In the genomic region with DNA sequence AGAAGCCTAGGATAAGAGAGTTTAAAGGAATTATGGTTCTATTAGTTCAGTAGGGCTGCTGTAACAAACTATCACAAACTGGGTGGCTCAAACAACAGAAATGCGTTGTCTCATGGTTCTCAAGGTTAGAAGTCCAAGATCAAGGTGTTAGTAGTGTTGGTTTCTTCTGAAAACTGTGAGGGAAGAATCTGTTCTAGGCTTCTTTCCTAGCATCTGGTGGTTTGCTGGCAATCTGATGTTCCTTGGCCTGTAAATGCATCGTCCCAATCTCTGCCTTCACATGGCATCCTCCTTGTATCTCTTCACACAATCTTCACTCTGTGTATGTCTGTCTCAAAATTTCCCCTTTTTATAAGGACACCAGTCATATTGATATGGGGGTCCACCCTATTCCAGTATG, we compare ENCODE assay signal across 20 cellular contexts.
"Had no signal": no experiment of that assay in that cellular context is flagged by ENCODE, and none has a peak within 500 bp of the region (broad histone marks: within the 10 kb centered on the region; RNA-seq: fewer than 3 reads in every experiment).

No MANE protein-coding gene starts in this region.

- H3K27me3 ChIP-seq: heart left ventricle, right lobe of liver, spleen, tibial artery, upper lobe of right lung, vagina had no signal

- H3K4me1 Mint-ChIP-seq: stimulated activated memory B cell treated with anti-CD40 and anti-IgM and Interleukin-4, amounts not matched to agents 10 μg/mL and 1 μg/mL and 100 μg/mL, for 72 hours had no signal

- H3K27ac ChIP-seq: coronary artery, heart left ventricle, psoas muscle, right lobe of liver, spleen, tibial artery, upper lobe of right lung, vagina had no signal

- H3K4me1 ChIP-seq: heart left ventricle, psoas muscle, spleen, upper lobe of right lung, vagina had no signal

- H3K4me3 ChIP-seq: coronary artery, heart left ventricle, psoas muscle, right lobe of liver, spleen, tibial artery, upper lobe of right lung, vagina had no signal

- DNase-seq: effector CD8-positive, alpha-beta T cell; heart left ventricle; hypothalamus; naive thymus-derived CD4-positive, alpha-beta T cell; nephron progenitor cell; psoas muscle; retina; right lobe of liver; spleen; stimulated activated CD4-positive, alpha-beta T cell treated with anti-CD3 and anti-CD28 coated beads, Interleukin-15, amount 100 ng/mL, for 24 hours; stimulated activated CD4-positive, alpha-beta T cell treated with anti-CD3 and anti-CD28 coated beads, Interleukin-1b, Interleukin-23, amount 100 ng/mL, for 48 hours; stimulated activated CD4-positive, alpha-beta T cell treated with anti-CD3 and anti-CD28 coated beads, Interleukin-4, amount 100 ng/mL, for 24 hours; tibial artery; upper lobe of right lung had no signal

- H3K9me3 ChIP-seq: heart left ventricle, psoas muscle, right lobe of liver, spleen, tibial artery, upper lobe of right lung, vagina had no signal

- H3K36me3 ChIP-seq: heart left ventricle, right lobe of liver, spleen, tibial artery, upper lobe of right lung, vagina had no signal

- H3K36me3 Mint-ChIP-seq: naive thymus-derived CD4-positive, alpha-beta T cell; stimulated activated memory B cell treated with anti-CD40 and anti-IgM and Interleukin-4, amounts not matched to agents 10 μg/mL and 1 μg/mL and 100 μg/mL, for 72 hours had no signal

- H3K4me3 Mint-ChIP-seq: naive thymus-derived CD4-positive, alpha-beta T cell; nephron progenitor cell; stimulated activated memory B cell treated with anti-CD40 and anti-IgM and Interleukin-4, amounts not matched to agents 10 μg/mL and 1 μg/mL and 100 μg/mL, for 72 hours; stimulated activated naive CD8-positive, alpha-beta T cell treated with anti-CD3 and anti-CD28 coated beads, Interleukin-15, Interleukin-2, amounts not matched to agents 100 ng/mL and 50 ng/mL, for 24 hours had no signal

- H3K9me3 Mint-ChIP-seq: nephron progenitor cell; stimulated activated memory B cell treated with anti-CD40 and anti-IgM and Interleukin-4, amounts not matched to agents 10 μg/mL and 1 μg/mL and 100 μg/mL, for 72 hours; stimulated activated naive CD8-positive, alpha-beta T cell treated with anti-CD3 and anti-CD28 coated beads, Interleukin-15, Interleukin-2, amounts not matched to agents 100 ng/mL and 50 ng/mL, for 24 hours had no signal

- H3K27ac Mint-ChIP-seq: naive thymus-derived CD4-positive, alpha-beta T cell; nephron progenitor cell; stimulated activated memory B cell treated with anti-CD40 and anti-IgM and Interleukin-4, amounts not matched to agents 10 μg/mL and 1 μg/mL and 100 μg/mL, for 72 hours; stimulated activated naive CD8-positive, alpha-beta T cell treated with anti-CD3 and anti-CD28 coated beads, Interleukin-15, Interleukin-2, amounts not matched to agents 100 ng/mL and 50 ng/mL, for 24 hours had no signal

- ATAC-seq: esophagus mucosa; heart left ventricle; left lobe of liver; naive thymus-derived CD4-positive, alpha-beta T cell; psoas muscle; right lobe of liver; stimulated activated memory B cell treated with anti-CD40 and anti-IgM and Interleukin-4, amounts not matched to agents 10 μg/mL and 1 μg/mL and 100 μg/mL, for 72 hours; upper lobe of right lung had no signal
